ENCODE assay signal across 19 cellular contexts in the genomic region with DNA sequence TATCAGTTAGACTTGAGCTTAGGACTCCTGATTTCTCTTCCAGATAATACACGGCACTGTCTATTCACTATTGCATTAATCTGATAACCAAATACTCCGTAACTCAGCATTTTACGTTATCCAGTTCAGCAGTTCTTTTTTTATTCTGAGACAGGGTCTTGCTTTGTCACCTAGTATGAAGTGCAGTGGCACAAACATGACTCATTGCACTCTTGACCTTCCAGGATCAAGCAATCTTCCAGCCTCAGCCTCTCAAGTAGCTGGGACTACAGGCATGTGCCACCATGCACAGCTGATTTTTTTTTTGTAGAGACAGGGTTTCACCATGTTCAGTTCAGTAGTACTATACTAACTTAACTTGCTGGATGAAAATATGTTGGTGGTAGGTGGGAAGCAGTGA.
"Had no signal": no experiment of that assay in that cellular context is flagged by ENCODE, and none has a peak within 500 bp of the region (broad histone marks: within the 10 kb centered on the region; RNA-seq: fewer than 3 reads in every experiment).

No MANE protein-coding gene starts in this region.

- H3K27me3 ChIP-seq: MG63, SJSA1 had no signal

- H3K4me3 ChIP-seq: MG63, SJSA1, SK-N-MC had no signal

- H3K9me3 ChIP-seq: MG63, SJSA1 had no signal

- H3K27ac ChIP-seq: SJSA1, SK-N-MC had no signal

- DNase-seq: KBM-7, MG63, NCI-H1092 treated with DMSO at 0.1 percent for 48 hours, NCI-H1436, NCI-H187, NCI-H2029, NCI-H2081 treated with DMSO at 0.1 percent for 48 hours, NCI-H2171, NCI-H226, NCI-H446, NCI-H510A, NCI-H524 treated with DMSO at 0.1 percent for 48 hours, NCI-H69, NCI-H774, Right ventricle myocardium superior, RPMI8226, SIG-M5 had no signal

- H3K4me1 ChIP-seq: SJSA1 had no signal

- H3K36me3 ChIP-seq: MG63, SJSA1 had no signal
